In the genomic region with DNA sequence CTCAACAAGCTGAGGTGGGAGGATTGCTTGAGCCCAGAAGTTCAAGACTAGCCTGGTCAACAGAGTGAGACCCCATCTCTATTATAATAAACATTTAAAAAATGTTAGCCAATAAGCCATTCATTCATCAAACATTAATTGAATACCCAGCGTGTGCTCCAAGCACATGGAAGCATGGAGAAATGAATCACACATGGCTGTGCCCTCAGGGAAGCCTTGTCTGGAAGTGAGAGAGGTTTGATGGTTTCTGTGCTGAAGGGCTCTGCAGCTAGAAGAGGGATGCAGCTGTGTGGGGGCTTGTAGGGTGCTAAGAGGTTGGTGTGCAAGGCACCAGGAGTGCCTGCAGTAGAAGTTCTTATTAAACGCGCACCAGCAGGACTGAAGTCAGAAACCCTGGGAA, we compare ENCODE assay signal across 26 cellular contexts.
"Had no signal": no experiment of that assay in that cellular context is flagged by ENCODE, and none has a peak within 500 bp of the region (broad histone marks: within the 10 kb centered on the region; RNA-seq: fewer than 3 reads in every experiment).

No MANE protein-coding gene starts in this region.

- H3K4me3 Mint-ChIP-seq: immature natural killer cell; mesothelial cell of epicardium; naive B cell; natural killer cell treated with Interleukin-12 subunit alpha and Interleukin-12 subunit beta and Interleukin-15 and Interleukin-18, amount 100 ng/mL, for 72 hours; neural progenitor cell; stimulated activated effector memory CD8-positive, alpha-beta T cell treated with anti-CD3 and anti-CD28 coated beads, Interleukin-12 subunit alpha, Interleukin-12 subunit beta, amount 100 ng/mL, for 72 hours; type B pancreatic cell had no signal

- H3K4me1 Mint-ChIP-seq: immature natural killer cell, mesothelial cell of epicardium, naive B cell, neural progenitor cell had no signal

- ATAC-seq: left lobe of liver; mucosa of descending colon; natural killer cell treated with Interleukin-12 subunit alpha and Interleukin-12 subunit beta and Interleukin-15 and Interleukin-18, amount 100 ng/mL, for 72 hours; sciatic nerve; stimulated activated effector memory CD8-positive, alpha-beta T cell treated with anti-CD3 and anti-CD28 coated beads, Interleukin-12 subunit alpha, Interleukin-12 subunit beta, amount 100 ng/mL, for 72 hours had no signal

- H3K4me3 ChIP-seq: coronary artery, esophagus muscularis mucosa, lung, mucosa of descending colon, neural progenitor cell, right atrium auricular region, smooth muscle cell, stomach, thyroid gland had no signal

- H3K9me3 Mint-ChIP-seq: immature natural killer cell; mesothelial cell of epicardium; naive B cell; natural killer cell treated with Interleukin-12 subunit alpha and Interleukin-12 subunit beta and Interleukin-15 and Interleukin-18, amount 100 ng/mL, for 72 hours; neural progenitor cell; stimulated activated effector memory CD8-positive, alpha-beta T cell treated with anti-CD3 and anti-CD28 coated beads, Interleukin-12 subunit alpha, Interleukin-12 subunit beta, amount 100 ng/mL, for 72 hours; type B pancreatic cell had no signal

- H3K27me3 Mint-ChIP-seq: naive B cell; natural killer cell treated with Interleukin-12 subunit alpha and Interleukin-12 subunit beta and Interleukin-15 and Interleukin-18, amount 100 ng/mL, for 72 hours; progenitor cell of endocrine pancreas; type B pancreatic cell had no signal

- DNase-seq: dermis blood vessel endothelial cell; hypothalamus; immature natural killer cell; islet precursor cell; mesenchymal stem cell; mucosa of descending colon; naive B cell; stimulated activated CD4-positive, alpha-beta T cell treated with anti-CD3 and anti-CD28 coated beads, Interleukin-2, amount 100 ng/mL, for 24 hours; stimulated activated CD4-positive, alpha-beta T cell treated with anti-CD3 and anti-CD28 coated beads, Interleukin-4, amount 100 ng/mL, for 24 hours; stimulated activated naive CD4-positive, alpha-beta T cell treated with Interleukin-2 at 50 U/mL for 16 hours; stomach; thyroid gland had no signal

- H3K27me3 ChIP-seq: esophagus muscularis mucosa, neural progenitor cell, right atrium auricular region, stomach, thyroid gland had no signal

- H3K36me3 ChIP-seq: neural progenitor cell had no signal

- H3K27ac ChIP-seq: coronary artery, esophagus muscularis mucosa, neural progenitor cell, parathyroid adenoma, right atrium auricular region, stomach, thyroid gland had no signal

- H3K9me3 ChIP-seq: esophagus muscularis mucosa, mucosa of descending colon, right atrium auricular region, stomach, thyroid gland had no signal

- H3K9ac ChIP-seq: neural progenitor cell, parathyroid adenoma had no signal

- H3K27ac Mint-ChIP-seq: mesothelial cell of epicardium; naive B cell; natural killer cell treated with Interleukin-12 subunit alpha and Interleukin-12 subunit beta and Interleukin-15 and Interleukin-18, amount 100 ng/mL, for 72 hours; type B pancreatic cell had no signal

- H3K4me1 ChIP-seq: esophagus muscularis mucosa, neural progenitor cell, parathyroid adenoma, right atrium auricular region, stomach, thyroid gland had no signal
